In the genomic region with DNA sequence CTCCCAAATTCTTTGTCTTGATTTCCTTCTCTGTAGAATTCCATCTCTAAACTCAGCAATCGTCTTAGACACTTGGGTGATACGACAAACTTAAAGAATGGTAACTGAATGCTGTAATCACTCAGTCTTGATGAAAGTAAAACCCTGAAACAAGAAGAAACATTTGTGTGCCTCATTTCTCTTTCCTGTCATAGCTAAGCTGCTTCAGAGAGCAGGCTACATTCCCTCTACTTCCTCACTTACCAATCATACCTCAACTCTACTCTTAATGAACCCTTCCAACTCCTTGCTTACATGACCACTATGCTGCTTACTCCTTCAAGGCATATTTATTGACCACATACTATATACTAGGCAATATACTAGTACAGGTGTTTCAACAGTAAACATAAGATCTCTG, we compare ENCODE assay signal across 13 cellular contexts. TPM values are rescaled to one million over a fixed set of nuclear protein-coding genes. Genes with fewer than 3 reads are reported as not detected.
A peak's percentile ranks its signal among the peaks of the same experiment; 100 is the strongest.
DNase-seq lines count a peak whose midpoint lies in the region; ATAC-seq and TF ChIP-seq lines count a peak whose summit lies in the region.
"Had no signal": no experiment of that assay in that cellular context is flagged by ENCODE, and none has a peak within 500 bp of the region (broad histone marks: within the 10 kb centered on the region; RNA-seq: fewer than 3 reads in every experiment).

No MANE protein-coding gene starts in this region.

- 58% methylated on average over 2 of the region's 2 CpGs for WGBS in right lobe of liver (ENCODE audit: insufficient coverage, low coverage, low lambda C conversion rate, missing lambda C conversion rate)

- ATAC-seq in activated T-helper 17 cell treated with anti-CD3 and anti-CD28 coated beads, Interleukin-2, amount 50 U/mL, for 72 hours (replicated peaks), result peak; percentile 22
- ATAC-seq in stimulated activated naive B cell treated with anti-CD40 and anti-IgM and Interleukin-4, amounts not matched to agents 10 μg/mL and 1 μg/mL and 100 μg/mL, for 72 hours (replicated peaks), result peak; percentile 41 to 45
- ATAC-seq in HG03571 (IDR thresholded peaks at IDR 0.05; ENCODE audit: unreplicated experiment) (no peak), right lobe of liver (no peak)
- ATAC-seq: left lobe of liver had no signal

- no peaks in the 10 kb centered on the region for H3K4me1 ChIP-seq in right lobe of liver

- no peak for TF ChIP-seq POLR2A in right lobe of liver (IDR thresholded peaks at IDR 0.05)

- TF ChIP-seq CTCF in HFFc6 (IDR thresholded peaks at IDR 0.05), result no peak
- no peak for TF ChIP-seq CTCF in right lobe of liver (IDR thresholded peaks at IDR 0.05)

- DNase-seq in activated T-cell treated with anti-CD3 and anti-CD28 coated beads, Interleukin-2, amount 50 U/mL, for 24 hours, result no peak
- DNase-seq in activated T-cell treated with anti-CD3 and anti-CD28 coated beads for 4 hours (no peak), HFFc6 (no peak), SKM-1 (lab: John Stamatoyannopoulos, UW; ENCODE audit: unreplicated experiment) (no peak), right lobe of liver (no peak)
- no peak for DNase-seq in stimulated activated naive B cell treated with anti-CD40 and anti-IgM and Interleukin-4, amounts not matched to agents 10 μg/mL and 1 μg/mL and 100 μg/mL, for 72 hours
- DNase-seq: cerebellar nuclear complex; NCI-H69; stimulated activated CD4-positive, alpha-beta T cell treated with anti-CD3 and anti-CD28 coated beads, Interleukin-4, amount 100 ng/mL, for 4 hours; SW 1271 had no signal

- no peak overlapping the region for H3K4me3 ChIP-seq in right lobe of liver

- no peak overlapping the region for H3K27ac ChIP-seq in right lobe of liver

- peaks cover 0 to 3% (median 0%) of the 10 kb centered on the region in 4 donors for H3K36me3 ChIP-seq in right lobe of liver

- peaks cover 70% of the 10 kb centered on the region for H3K4me1 Mint-ChIP-seq in activated T-cell treated with anti-CD3 and anti-CD28 coated beads, Interleukin-2, amount 50 U/mL, for 24 hours (ENCODE audit: low read depth)
- peaks cover 86% of the 10 kb centered on the region for H3K4me1 Mint-ChIP-seq in HFFc6 (ENCODE audit: low read depth)
- H3K4me1 Mint-ChIP-seq in activated T-helper 17 cell treated with anti-CD3 and anti-CD28 coated beads, Interleukin-2, amount 50 U/mL, for 72 hours, result peaks cover 48% of the 10 kb centered on the region
- peaks cover 37 to 58% of the 10 kb centered on the region in 2 donors for H3K4me1 Mint-ChIP-seq in stimulated activated naive B cell treated with anti-CD40 and anti-IgM and Interleukin-4, amounts not matched to agents 10 μg/mL and 1 μg/mL and 100 μg/mL, for 72 hours

- peak overlapping the region; percentile 2 for H3K4me3 Mint-ChIP-seq in activated T-cell treated with anti-CD3 and anti-CD28 coated beads, Interleukin-2, amount 50 U/mL, for 24 hours
- no peak overlapping the region for H3K4me3 Mint-ChIP-seq in HFFc6
- peak overlapping the region; percentile 45 for H3K4me3 Mint-ChIP-seq in activated T-helper 17 cell treated with anti-CD3 and anti-CD28 coated beads, Interleukin-2, amount 50 U/mL, for 72 hours
- no peak overlapping the region for H3K4me3 Mint-ChIP-seq in stimulated activated naive B cell treated with anti-CD40 and anti-IgM and Interleukin-4, amounts not matched to agents 10 μg/mL and 1 μg/mL and 100 μg/mL, for 72 hours

- H3K27ac Mint-ChIP-seq in activated T-cell treated with anti-CD3 and anti-CD28 coated beads, Interleukin-2, amount 50 U/mL, for 24 hours, result peak overlapping the region; percentile 35
- peak overlapping the region; percentile 2 for H3K27ac Mint-ChIP-seq in HFFc6
- peak overlapping the region; percentile 12 for H3K27ac Mint-ChIP-seq in activated T-helper 17 cell treated with anti-CD3 and anti-CD28 coated beads, Interleukin-2, amount 50 U/mL, for 72 hours
- peak overlapping the region; percentile 60 for H3K27ac Mint-ChIP-seq in stimulated activated naive B cell treated with anti-CD40 and anti-IgM and Interleukin-4, amounts not matched to agents 10 μg/mL and 1 μg/mL and 100 μg/mL, for 72 hours

- H3K9me3 Mint-ChIP-seq in activated T-cell treated with anti-CD3 and anti-CD28 coated beads, Interleukin-2, amount 50 U/mL, for 24 hours, result no peaks in the 10 kb centered on the region
- H3K9me3 Mint-ChIP-seq in HFFc6, result no peaks in the 10 kb centered on the region
- no peaks in the 10 kb centered on the region for H3K9me3 Mint-ChIP-seq in activated T-helper 17 cell treated with anti-CD3 and anti-CD28 coated beads, Interleukin-2, amount 50 U/mL, for 72 hours
- H3K9me3 Mint-ChIP-seq in stimulated activated naive B cell treated with anti-CD40 and anti-IgM and Interleukin-4, amounts not matched to agents 10 μg/mL and 1 μg/mL and 100 μg/mL, for 72 hours, result no peaks in the 10 kb centered on the region

- intact Hi-C loops in right lobe of liver (cut with DNase I), result no loop called here

- no peaks in the 10 kb centered on the region for H3K9me3 ChIP-seq in right lobe of liver

- peaks cover 31% of the 10 kb centered on the region for H3K36me3 Mint-ChIP-seq in activated T-cell treated with anti-CD3 and anti-CD28 coated beads, Interleukin-2, amount 50 U/mL, for 24 hours (ENCODE audit: low read depth)
- H3K36me3 Mint-ChIP-seq in HFFc6 (ENCODE audit: low read depth), result peaks cover 35% of the 10 kb centered on the region
- H3K36me3 Mint-ChIP-seq in activated T-helper 17 cell treated with anti-CD3 and anti-CD28 coated beads, Interleukin-2, amount 50 U/mL, for 72 hours (ENCODE audit: low read depth), result peaks cover 12% of the 10 kb centered on the region
- H3K36me3 Mint-ChIP-seq in stimulated activated naive B cell treated with anti-CD40 and anti-IgM and Interleukin-4, amounts not matched to agents 10 μg/mL and 1 μg/mL and 100 μg/mL, for 72 hours, result peaks cover 0 to 7% of the 10 kb centered on the region in 2 donors

- no peaks in the 10 kb centered on the region for H3K27me3 Mint-ChIP-seq in activated T-cell treated with anti-CD3 and anti-CD28 coated beads, Interleukin-2, amount 50 U/mL, for 24 hours
- H3K27me3 Mint-ChIP-seq in HFFc6 (ENCODE audit: insufficient read depth), result no peaks in the 10 kb centered on the region
- no peaks in the 10 kb centered on the region for H3K27me3 Mint-ChIP-seq in activated T-helper 17 cell treated with anti-CD3 and anti-CD28 coated beads, Interleukin-2, amount 50 U/mL, for 72 hours
- H3K27me3 Mint-ChIP-seq in stimulated activated naive B cell treated with anti-CD40 and anti-IgM and Interleukin-4, amounts not matched to agents 10 μg/mL and 1 μg/mL and 100 μg/mL, for 72 hours, result no peaks in the 10 kb centered on the region

- H3K27me3 ChIP-seq in right lobe of liver, result no peaks in the 10 kb centered on the region

RNA-seq across cellular contexts. Expression of a gene that starts 8.3 kb away (rescaled TPM):
- total RNA-seq in HFFc6 (2021; fragmentation: NEBNext Ultra II Directional; extraction: Animal tissue kit (Norgen Biotek cat#: 25700)), result 10 to 100 TPM; 61.4 to 74.5 (median 69.7) TPM
- total RNA-seq in activated T-helper 17 cell treated with anti-CD3 and anti-CD28 coated beads, Interleukin-2, amount 50 U/mL, for 72 hours, result 10 to 100 TPM; 17.9 to 22.3 TPM
- 10 to 100 TPM in 4 of 6 experiments, 1 to 10 TPM in 2; 6.5 to 31.3 (median 14.4) TPM for total RNA-seq in right lobe of liver

RNA-seq across cellular contexts. Expression of a gene that starts 35.9 kb away (rescaled TPM):
- under 1 TPM; 0.35 to 0.92 (median 0.48) TPM for total RNA-seq in HFFc6 (2021; fragmentation: NEBNext Ultra II Directional; extraction: Animal tissue kit (Norgen Biotek cat#: 25700))
- total RNA-seq in activated T-helper 17 cell treated with anti-CD3 and anti-CD28 coated beads, Interleukin-2, amount 50 U/mL, for 72 hours, result 1 to 10 TPM; 1.4 to 1.8 TPM
- total RNA-seq in right lobe of liver, result under 1 TPM in 5 of 6 experiments, not detected in 1; 0.18 to 0.47 (median 0.27) TPM

Comparison
In these comparisons a context has a peak if more than half of its experiments do, and no peak if none do; other contexts are left out.
1. H3K27ac Mint-ChIP-seq: peak in every context shown above with its lines; median percentile 60 in stimulated activated naive B cell treated with anti-CD40 and anti-IgM and Interleukin-4, amounts not matched to agents 10 μg/mL and 1 μg/mL and 100 μg/mL, for 72 hours; 35 in activated T-cell treated with anti-CD3 and anti-CD28 coated beads, Interleukin-2, amount 50 U/mL, for 24 hours; 12 in activated T-helper 17 cell treated with anti-CD3 and anti-CD28 coated beads, Interleukin-2, amount 50 U/mL, for 72 hours; 2 in HFFc6.
2. H3K4me3 Mint-ChIP-seq: peak in activated T-cell treated with anti-CD3 and anti-CD28 coated beads, Interleukin-2, amount 50 U/mL, for 24 hours (single experiment) and activated T-helper 17 cell treated with anti-CD3 and anti-CD28 coated beads, Interleukin-2, amount 50 U/mL, for 72 hours (single experiment); none in HFFc6 (single experiment) and stimulated activated naive B cell treated with anti-CD40 and anti-IgM and Interleukin-4, amounts not matched to agents 10 μg/mL and 1 μg/mL and 100 μg/mL, for 72 hours (0 of 2).
3. ATAC-seq: peak in activated T-helper 17 cell treated with anti-CD3 and anti-CD28 coated beads, Interleukin-2, amount 50 U/mL, for 72 hours (single experiment) and stimulated activated naive B cell treated with anti-CD40 and anti-IgM and Interleukin-4, amounts not matched to agents 10 μg/mL and 1 μg/mL and 100 μg/mL, for 72 hours (2 of 2); none in HG03571 (single experiment) and right lobe of liver (0 of 4).